8 cellular contexts compared by ENCODE assay signal in genomic region chr10:101814466-101815041, GRCh38. TPM values are rescaled to one million over a fixed set of nuclear protein-coding genes. Genes with fewer than 3 reads are reported as not detected.
DNase-seq lines count a peak whose midpoint lies in the region; ATAC-seq, FAIRE-seq and TF ChIP-seq lines count a peak whose summit lies in the region.

No MANE protein-coding gene starts in this region.

- H3K27me3 ChIP-seq in IMR-90 (ENCODE audit: control insufficient read depth, insufficient read depth, low read length) (no peaks in the 10 kb centered on the region), parathyroid adenoma (ENCODE audit: control insufficient read depth, insufficient read depth, low read length) (no peaks in the 10 kb centered on the region)

- CTCF ChIA-PET in IMR-90 (lab: Yijun Ruan, JAX), result no interaction called here

- POLR2A ChIA-PET in IMR-90 (lab: Charles Lee; ENCODE audit: unreplicated experiment), result no interaction called here

- no peak overlapping the region for H3K18ac ChIP-seq in IMR-90 (ENCODE audit: low read depth, low read length)

- DNase-seq in GM04503 (ENCODE audit: low read depth) (peak; percentile 32), IMR-90 (no peak), coronary artery (ENCODE audit: low spot score) (no peak), hippocampal formation (lab: John Stamatoyannopoulos, UW) (no peak), SW480 (ENCODE audit: low spot score) (no peak), H54 (ENCODE audit: insufficient read length, low spot score) (no peak)

- peaks cover 8 to 33% of the 10 kb centered on the region in 2 experiments for H3K79me1 ChIP-seq in IMR-90 (ENCODE audit: low read depth in 1 of 2, low read length in 2 of 2)

- H3K23ac ChIP-seq in IMR-90 (ENCODE audit: low read depth, low read length), result peak overlapping the region; percentile 44; the same call in 1 of the 2 replicates

- no peak overlapping the region for H2AK9ac ChIP-seq in IMR-90 (replicated peaks; ENCODE audit: low read depth, low read length, poor library complexity)

- no TSS peak for BruUV-seq in IMR-90 (replicated peaks; lab: Mats Ljungman, UMichigan)

- H3K4me1 ChIP-seq in IMR-90 (ENCODE audit: control insufficient read depth, insufficient read depth, low read length) (peaks cover 8% of the 10 kb centered on the region), parathyroid adenoma (peaks cover 11% of the 10 kb centered on the region)

- TF ChIP-seq RAD21 in IMR-90 (IDR thresholded peaks at IDR 0.05; ENCODE audit: low read length), result no peak

- ATAC-seq in IMR-90 (ENCODE audit: low read depth) (no peak), HG03196 (IDR thresholded peaks at IDR 0.05; ENCODE audit: unreplicated experiment) (no peak)

- no peak overlapping the region for H3K56ac ChIP-seq in IMR-90 (ENCODE audit: extremely low read depth, insufficient read depth, low read length)

- no peaks in the 10 kb centered on the region for H3K9me3 ChIP-seq in IMR-90 (ENCODE audit: control insufficient read depth, insufficient read depth, low read length)
- no peaks in the 10 kb centered on the region for H3K9me3 ChIP-seq in parathyroid adenoma (ENCODE audit: control insufficient read depth, low read length)

- dilution Hi-C loops in IMR-90 (cut with HindIII; ENCODE audit: low sequenced_read_pairs, unreplicated experiment), result no loop called here

- no peak overlapping the region for H2AK5ac ChIP-seq in IMR-90 (ENCODE audit: low read depth, low read length)

- FAIRE-seq in H54 (lab: Jason Lieb, UNC), result no peak

- in situ Hi-C loops in IMR-90 (cut with MboI; ENCODE audit: low sequenced_read_pairs), result loop anchor here (25.0 kb wide), 1 partner anchor 877 kb away; no protein-coding TSS in a partner anchor

- H3K4me2 ChIP-seq in IMR-90 (ENCODE audit: low read depth, low read length) (peak overlapping the region; percentile 90), parathyroid adenoma (ENCODE audit: low read length) (peak overlapping the region; percentile 95)

- H3K9ac ChIP-seq in IMR-90 (ENCODE audit: low read depth, low read length) (no peak overlapping the region), parathyroid adenoma (peak overlapping the region; percentile 30)

- no peak overlapping the region for H3K14ac ChIP-seq in IMR-90 (replicated peaks; ENCODE audit: low read depth, low read length)

- peaks cover 10% of the 10 kb centered on the region; the same call in 1 of the 2 replicates for H3K9me1 ChIP-seq in IMR-90 (ENCODE audit: insufficient read depth, low read length)

- H3K27ac ChIP-seq in IMR-90 (ENCODE audit: insufficient read depth, low read length), result no peak overlapping the region
- no peak overlapping the region for H3K27ac ChIP-seq in coronary artery
- H3K27ac ChIP-seq in parathyroid adenoma, result peak overlapping the region; percentile 97

- H2BK5ac ChIP-seq in IMR-90 (ENCODE audit: low read depth, low read length, poor library complexity, severe bottlenecking), result no peak overlapping the region

- no peak overlapping the region for H4K8ac ChIP-seq in IMR-90 (ENCODE audit: low read depth in 2 of 2, low read length in 2 of 2)

- H3K4ac ChIP-seq in IMR-90 (ENCODE audit: low read depth, low read length), result no peak overlapping the region

- intact Hi-C loops in IMR-90 (cut with micrococcal nuclease), result no loop called here

- H4K91ac ChIP-seq in IMR-90 (ENCODE audit: insufficient read depth, low read depth, low read length), result no peak overlapping the region

- WGBS in IMR-90 (ENCODE audit: extremely low coverage in 2 of 2, insufficient read length in 1 of 2), 2 experiments, result no CpG with 5 or more reads among the region's 8 CpGs

- H2AFZ ChIP-seq in IMR-90 (replicated peaks; ENCODE audit: low read length, poor library complexity) (no peak overlapping the region), parathyroid adenoma (no peak overlapping the region)

- H3K79me2 ChIP-seq in parathyroid adenoma, result peaks cover 61% of the 10 kb centered on the region

- no peak for TF ChIP-seq POLR2A in IMR-90 (IDR thresholded peaks at IDR 0.05; ENCODE audit: low read depth, low read length)
- no peak for TF ChIP-seq POLR2A in H54 (IDR thresholded peaks at IDR 0.05; ENCODE audit: low read depth, low read length)

- H3K36me3 ChIP-seq in IMR-90 (ENCODE audit: control insufficient read depth, insufficient read depth, low read length) (peaks cover 20% of the 10 kb centered on the region), parathyroid adenoma (ENCODE audit: control insufficient read depth, insufficient read depth, low read length) (no peaks in the 10 kb centered on the region)

- H2BK120ac ChIP-seq in IMR-90 (ENCODE audit: low read depth, low read length), result no peak overlapping the region

- no peak overlapping the region for H2BK20ac ChIP-seq in IMR-90 (ENCODE audit: low read depth, low read length)

- H4K5ac ChIP-seq in IMR-90 (ENCODE audit: low read depth, low read length), result no peak overlapping the region

- H2BK15ac ChIP-seq in IMR-90 (ENCODE audit: low read depth, low read length), result no peak overlapping the region

- peaks cover 85% of the 10 kb centered on the region for H4K20me1 ChIP-seq in IMR-90 (ENCODE audit: insufficient read depth, low read length)

- peak overlapping the region; percentile 9; the same call in 1 of the 2 replicates for H3K4me3 ChIP-seq in IMR-90 (ENCODE audit: insufficient read depth, low read depth, low read length)
- peak overlapping the region; percentile 99 for H3K4me3 ChIP-seq in coronary artery
- H3K4me3 ChIP-seq in parathyroid adenoma (ENCODE audit: low read depth, low read length), result peak overlapping the region; percentile 97

- TF ChIP-seq CTCF in IMR-90 (conservative IDR thresholded peaks at IDR 0.05; ENCODE audit: low read depth, low read length) (no peak), coronary artery (IDR thresholded peaks at IDR 0.05) (no peak), parathyroid adenoma (IDR thresholded peaks at IDR 0.05) (no peak)

TF ChIP-seq in IMR-90, 13 proteins besides CTCF, POLR2A, EP300 and RAD21:
- TF ChIP-seq MAFK (IDR thresholded peaks at IDR 0.05; ENCODE audit: low read depth, low read length) (0 out of 2 replicates have a peak, but pooled peaks have one; percentile 8), ELK1 (IDR thresholded peaks at IDR 0.05; ENCODE audit: borderline replicate concordance, low read depth, low read length) (no peak)

RNA-seq across cellular contexts. Expression of gene OGA, which starts 3.7 kb away (rescaled TPM):
- 62.9 and 89.7 TPM in 2 replicates for total RNA-seq in IMR-90 (2012; rRNA removed)
- 32.6 and 42.5 TPM in 2 replicates for polyA plus RNA-seq in IMR-90 (2012; rRNA removed)
- 4.0 and 5.0 TPM in 2 replicates for polyA plus RNA-seq in IMR-90 (2012; cell fraction: cytosol; rRNA removed)
- 14.8 and 154 TPM in 2 replicates for polyA plus RNA-seq in IMR-90 (2012; cell fraction: nucleus; rRNA removed; ENCODE audit: low replicate concordance)

RNA-seq across cellular contexts. Expression of gene KCNIP2, which starts 29.0 kb away (rescaled TPM):
- total RNA-seq in IMR-90 (2012; rRNA removed), result under 0.01 TPM in 1 of 2 replicates, not detected in the other
- polyA plus RNA-seq in IMR-90 (2012; rRNA removed), result 0.53 and 0.87 TPM in 2 replicates
- polyA plus RNA-seq in IMR-90 (2012; cell fraction: cytosol; rRNA removed), result 0.03 and 0.05 TPM in 2 replicates
- polyA plus RNA-seq in IMR-90 (2012; cell fraction: nucleus; rRNA removed; ENCODE audit: low replicate concordance), result 3.9 and 6.9 TPM in 2 replicates

RNA-seq across cellular contexts. Expression of gene NPM3, which starts 31.3 kb away (rescaled TPM):
- 112 and 122 TPM in 2 replicates for total RNA-seq in IMR-90 (2012; rRNA removed)
- polyA plus RNA-seq in IMR-90 (2012; rRNA removed), result 72.3 and 84.1 TPM in 2 replicates
- 165 and 166 TPM in 2 replicates for polyA plus RNA-seq in IMR-90 (2012; cell fraction: cytosol; rRNA removed)
- polyA plus RNA-seq in IMR-90 (2012; cell fraction: nucleus; rRNA removed; ENCODE audit: low replicate concordance), result 33.0 and 60.2 TPM in 2 replicates

RNA-seq across cellular contexts. Expression of gene FGF8, which starts 38.6 kb away (rescaled TPM):
- not detected in 2 replicates for total RNA-seq in IMR-90 (2012; rRNA removed)
- polyA plus RNA-seq in IMR-90 (2012; rRNA removed), result 0.17 TPM in 1 of 2 replicates, not detected in the other
- 0.20 TPM in 1 of 2 replicates, not detected in the other for polyA plus RNA-seq in IMR-90 (2012; cell fraction: cytosol; rRNA removed)
- polyA plus RNA-seq in IMR-90 (2012; cell fraction: nucleus; rRNA removed; ENCODE audit: low replicate concordance), result 0.57 and 2.5 TPM in 2 replicates

Comparison
In these comparisons a context has a peak if more than half of its experiments do, and no peak if none do; other contexts are left out.
1. H3K4me3 ChIP-seq: peak in every context shown above with its lines; median percentile 99 in coronary artery; 97 in parathyroid adenoma; 9 in IMR-90.